In genomic region chr9:1216532-1216931, GRCh38 we compare ENCODE assay signal across 20 cellular contexts.
DNase-seq lines count a peak whose midpoint lies in the region; ATAC-seq and TF ChIP-seq lines count a peak whose summit lies in the region.
"Had no signal": no experiment of that assay in that cellular context is flagged by ENCODE, and none has a peak within 500 bp of the region (broad histone marks: within the 10 kb centered on the region; RNA-seq: fewer than 3 reads in every experiment).

No MANE protein-coding gene starts in this region.

- H3K56ac ChIP-seq in IMR-90 (ENCODE audit: extremely low read depth, insufficient read depth, low read length), result no peak overlapping the region

- H3K4me3 ChIP-seq in AG10803 (ENCODE audit: low read length), result no peak overlapping the region
- no peak overlapping the region for H3K4me3 ChIP-seq in IMR-90 (ENCODE audit: insufficient read depth, low read depth, low read length)
- H3K4me3 ChIP-seq: A549 had no signal

- no TSS peak for BruUV-seq in IMR-90 (replicated peaks; lab: Mats Ljungman, UMichigan)

- CTCF ChIA-PET in IMR-90 (lab: Yijun Ruan, JAX), result no interaction called here

- no peak overlapping the region for H2AFZ ChIP-seq in IMR-90 (replicated peaks; ENCODE audit: low read length, poor library complexity)

- intact Hi-C loops in IMR-90 (cut with micrococcal nuclease), result no loop called here
- intact Hi-C loops in head of caudate nucleus (cut with DNase I), result no loop called here

- no peak overlapping the region for H4K91ac ChIP-seq in IMR-90 (ENCODE audit: insufficient read depth, low read depth, low read length)

- TF ChIP-seq RAD21 in IMR-90 (IDR thresholded peaks at IDR 0.05; ENCODE audit: low read length), result no peak

- no peak overlapping the region for H3K27ac ChIP-seq in IMR-90 (ENCODE audit: insufficient read depth, low read length)
- peak overlapping the region; percentile 44 for H3K27ac ChIP-seq in epithelial cell of prostate
- H3K27ac ChIP-seq: A549, KMS-11 had no signal

- H3K27me3 ChIP-seq in IMR-90 (ENCODE audit: control insufficient read depth, insufficient read depth, low read length), result no peaks in the 10 kb centered on the region

- H3K36me3 ChIP-seq in IMR-90 (ENCODE audit: control insufficient read depth, insufficient read depth, low read length), result no peaks in the 10 kb centered on the region

- H2BK15ac ChIP-seq in IMR-90 (ENCODE audit: low read depth, low read length), result no peak overlapping the region

- no peak overlapping the region for H3K23ac ChIP-seq in IMR-90 (ENCODE audit: low read depth, low read length)

- H2BK20ac ChIP-seq in IMR-90 (ENCODE audit: low read depth, low read length), result no peak overlapping the region

- H3K9me3 ChIP-seq in IMR-90 (ENCODE audit: control insufficient read depth, insufficient read depth, low read length), result peaks cover 5% of the 10 kb centered on the region
- H3K9me3 ChIP-seq: Caco-2 had no signal

- DNase-seq in AG10803 (ENCODE audit: low read depth) (peak; percentile 61), IMR-90 (peak; percentile 18), epithelial cell of prostate (ENCODE audit: low read depth, low spot score) (no peak), myocyte (ENCODE audit: low read depth) (peak; percentile 5), DMS53 treated with DMSO at 0.1 percent for 48 hours (lab: John Stamatoyannopoulos, UW; ENCODE audit: unreplicated experiment) (no peak), head of caudate nucleus (no peak)
- DNase-seq: AML-193, DMS79, GF-D8, H9, MM.1S, NCI-H1105 treated with DMSO at 0.1 percent for 48 hours, NCI-H1930, NCI-H510A, SIG-M5 had no signal

- no peak overlapping the region for H2AK5ac ChIP-seq in IMR-90 (ENCODE audit: low read depth, low read length)

- TF ChIP-seq POLR2A in IMR-90 (IDR thresholded peaks at IDR 0.05; ENCODE audit: low read depth, low read length), result no peak

- dilution Hi-C loops in IMR-90 (cut with HindIII; ENCODE audit: low sequenced_read_pairs, unreplicated experiment), result no loop called here

- H3K4ac ChIP-seq in IMR-90 (ENCODE audit: low read depth, low read length), result no peak overlapping the region

- ATAC-seq in IMR-90 (ENCODE audit: low read depth) (no peak), GM19351 (IDR thresholded peaks at IDR 0.05; ENCODE audit: unreplicated experiment) (no peak), HG02763 (IDR thresholded peaks at IDR 0.05; ENCODE audit: unreplicated experiment) (no peak)
- ATAC-seq: A549 had no signal

- no peak overlapping the region for H3K4me2 ChIP-seq in IMR-90 (ENCODE audit: low read depth, low read length)
- H3K4me2 ChIP-seq: A549, KMS-11 had no signal

- no peaks in the 10 kb centered on the region for H3K9me1 ChIP-seq in IMR-90 (ENCODE audit: insufficient read depth, low read length)

- H3K18ac ChIP-seq in IMR-90 (ENCODE audit: low read depth, low read length), result no peak overlapping the region

- no CpG with 5 or more reads among the region's 2 CpGs for WGBS in IMR-90 (ENCODE audit: extremely low coverage in 2 of 2, insufficient read length in 1 of 2), 2 experiments

- H4K5ac ChIP-seq in IMR-90 (ENCODE audit: low read depth, low read length), result no peak overlapping the region

- no peak overlapping the region for H2BK5ac ChIP-seq in IMR-90 (ENCODE audit: low read depth, low read length, poor library complexity, severe bottlenecking)

- in situ Hi-C loops in IMR-90 (cut with MboI; ENCODE audit: low sequenced_read_pairs), result no loop called here

- no peaks in the 10 kb centered on the region for H3K4me1 ChIP-seq in IMR-90 (ENCODE audit: control insufficient read depth, insufficient read depth, low read length)
- H3K4me1 ChIP-seq: A549, Caco-2 had no signal

- no peaks in the 10 kb centered on the region for H4K20me1 ChIP-seq in IMR-90 (ENCODE audit: insufficient read depth, low read length)

- H3K9ac ChIP-seq in IMR-90 (ENCODE audit: low read depth, low read length), result no peak overlapping the region
- H3K9ac ChIP-seq: KMS-11 had no signal

- H4K8ac ChIP-seq in IMR-90 (ENCODE audit: low read depth in 2 of 2, low read length in 2 of 2), result no peak overlapping the region

- TF ChIP-seq CTCF in AG10803 (conservative IDR thresholded peaks at IDR 0.05; ENCODE audit: low read length) (no peak), IMR-90 (conservative IDR thresholded peaks at IDR 0.05; ENCODE audit: low read depth, low read length) (no peak)

- POLR2A ChIA-PET in IMR-90 (lab: Charles Lee; ENCODE audit: unreplicated experiment), result no interaction called here

- no peak overlapping the region for H2AK9ac ChIP-seq in IMR-90 (replicated peaks; ENCODE audit: low read depth, low read length, poor library complexity)

- H3K14ac ChIP-seq in IMR-90 (replicated peaks; ENCODE audit: low read depth, low read length), result no peak overlapping the region

- no peak overlapping the region for H2BK120ac ChIP-seq in IMR-90 (ENCODE audit: low read depth, low read length)

- no peaks in the 10 kb centered on the region for H3K79me1 ChIP-seq in IMR-90 (ENCODE audit: low read depth in 1 of 2, low read length in 2 of 2)

TF ChIP-seq in IMR-90, 13 proteins besides CTCF, POLR2A, EP300 and RAD21:
- no peak for TF ChIP-seq SMC3 (IDR thresholded peaks at IDR 0.05; ENCODE audit: low read depth, low read length)
- TF ChIP-seq MXI1 (IDR thresholded peaks at IDR 0.05; ENCODE audit: borderline replicate concordance, low read depth, low read length), result no peak
- no peak for TF ChIP-seq RFX5 (IDR thresholded peaks at IDR 0.05; ENCODE audit: low read depth, low read length)
- no peak for TF ChIP-seq CEBPB (IDR thresholded peaks at IDR 0.05; ENCODE audit: low read depth, low read length)
- TF ChIP-seq RCOR1 (IDR thresholded peaks at IDR 0.05; ENCODE audit: insufficient replicate concordance, low read length), result no peak
- TF ChIP-seq, protein P1, sequence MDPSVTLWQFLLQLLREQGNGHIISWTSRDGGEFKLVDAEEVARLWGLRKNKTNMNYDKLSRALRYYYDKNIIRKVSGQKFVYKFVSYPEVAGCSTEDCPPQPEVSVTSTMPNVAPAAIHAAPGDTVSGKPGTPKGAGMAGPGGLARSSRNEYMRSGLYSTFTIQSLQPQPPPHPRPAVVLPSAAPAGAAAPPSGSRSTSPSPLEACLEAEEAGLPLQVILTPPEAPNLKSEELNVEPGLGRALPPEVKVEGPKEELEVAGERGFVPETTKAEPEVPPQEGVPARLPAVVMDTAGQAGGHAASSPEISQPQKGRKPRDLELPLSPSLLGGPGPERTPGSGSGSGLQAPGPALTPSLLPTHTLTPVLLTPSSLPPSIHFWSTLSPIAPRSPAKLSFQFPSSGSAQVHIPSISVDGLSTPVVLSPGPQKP (IDR thresholded peaks at IDR 0.05; ENCODE audit: borderline replicate concordance, low read depth, low read length), result no peak
- TF ChIP-seq MAZ (IDR thresholded peaks at IDR 0.05; ENCODE audit: borderline replicate concordance, low read depth, low read length), result no peak
- no peak for TF ChIP-seq CHD1 (IDR thresholded peaks at IDR 0.05; ENCODE audit: low read depth, low read length)
- TF ChIP-seq BHLHE40 (IDR thresholded peaks at IDR 0.05; ENCODE audit: low read depth, low read length), result no peak
- TF ChIP-seq NFE2L2 (IDR thresholded peaks at IDR 0.05; ENCODE audit: low read depth, low read length), result no peak
- TF ChIP-seq FOS (IDR thresholded peaks at IDR 0.05; ENCODE audit: low read depth, low read length), result no peak
- no peak for TF ChIP-seq MAFK (IDR thresholded peaks at IDR 0.05; ENCODE audit: low read depth, low read length)
- TF ChIP-seq, protein P2, sequence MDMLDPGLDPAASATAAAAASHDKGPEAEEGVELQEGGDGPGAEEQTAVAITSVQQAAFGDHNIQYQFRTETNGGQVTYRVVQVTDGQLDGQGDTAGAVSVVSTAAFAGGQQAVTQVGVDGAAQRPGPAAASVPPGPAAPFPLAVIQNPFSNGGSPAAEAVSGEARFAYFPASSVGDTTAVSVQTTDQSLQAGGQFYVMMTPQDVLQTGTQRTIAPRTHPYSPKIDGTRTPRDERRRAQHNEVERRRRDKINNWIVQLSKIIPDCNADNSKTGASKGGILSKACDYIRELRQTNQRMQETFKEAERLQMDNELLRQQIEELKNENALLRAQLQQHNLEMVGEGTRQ (IDR thresholded peaks at IDR 0.05; ENCODE audit: low read depth, low read length), result no peak

Comparison
In these comparisons a context has a peak if more than half of its experiments do, and no peak if none do; other contexts are left out.
1. DNase-seq: peak in AG10803 (single experiment), IMR-90 (single experiment) and myocyte (single experiment); none in epithelial cell of prostate (single experiment), DMS53 treated with DMSO at 0.1 percent for 48 hours (single experiment) and head of caudate nucleus (0 of 42).